Comparison of ENCODE assay signal across 24 cellular contexts in the genomic region with DNA sequence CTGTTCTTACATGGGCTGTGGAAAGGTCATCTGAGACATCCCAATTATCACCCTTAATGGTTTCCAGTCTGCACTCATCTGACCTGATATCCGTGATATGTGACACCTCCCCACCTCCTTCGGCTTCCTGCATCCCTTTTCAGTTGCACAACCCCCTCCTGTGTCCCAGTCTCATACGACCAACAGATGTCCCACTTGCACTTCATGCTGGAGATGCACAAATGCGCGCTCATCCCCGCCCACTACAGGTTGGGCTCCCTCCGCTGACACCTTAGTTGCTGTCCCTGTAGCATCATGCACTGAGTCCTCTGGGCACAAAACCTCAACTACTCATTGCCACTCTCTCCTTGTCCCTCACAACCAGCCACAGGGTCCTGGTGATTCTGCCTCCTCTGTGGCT.
A peak's percentile ranks its signal among the peaks of the same experiment; 100 is the strongest.
DNase-seq lines count a peak whose midpoint lies in the region; ATAC-seq lines count a peak whose summit lies in the region.
"Had no signal": no experiment of that assay in that cellular context is flagged by ENCODE, and none has a peak within 500 bp of the region (broad histone marks: within the 10 kb centered on the region; RNA-seq: fewer than 3 reads in every experiment).

No MANE protein-coding gene starts in this region.

- H3K4me1 ChIP-seq in SJCRH30: no peaks in the 10 kb centered on the region; the same call in 1 of the 2 replicates
- H3K4me1 ChIP-seq in mesendoderm (ENCODE audit: control insufficient read depth, low read depth, low read length): peaks cover 14% of the 10 kb centered on the region
- H3K4me1 ChIP-seq: BLaER1, foreskin keratinocyte, spleen, testis had no signal

- H4K5ac ChIP-seq in mesendoderm (ENCODE audit: low read length): no peak overlapping the region

- no peak overlapping the region for H2BK15ac ChIP-seq in mesendoderm (replicated peaks; ENCODE audit: low read depth)

- no peak overlapping the region for H2AK5ac ChIP-seq in mesendoderm (ENCODE audit: low read length)

- no peak for ATAC-seq in HG03520 (IDR thresholded peaks at IDR 0.05; ENCODE audit: unreplicated experiment)
- ATAC-seq in HG02973 (IDR thresholded peaks at IDR 0.05; ENCODE audit: unreplicated experiment): no peak
- ATAC-seq: foreskin keratinocyte had no signal

- H3K27me3 ChIP-seq in SJCRH30 (no peaks in the 10 kb centered on the region), mesendoderm (ENCODE audit: insufficient read depth, low read length, poor library complexity) (no peaks in the 10 kb centered on the region)
- H3K27me3 ChIP-seq: BLaER1, brain microvascular endothelial cell, foreskin keratinocyte, spleen, testis had no signal

- H3K79me2 ChIP-seq in mesendoderm (ENCODE audit: control insufficient read depth, insufficient read depth, low read length): no peaks in the 10 kb centered on the region

- no peak overlapping the region for H3K4me2 ChIP-seq in mesendoderm (ENCODE audit: low read length)
- H3K4me2 ChIP-seq: BLaER1 had no signal

- no peak overlapping the region for H3K4ac ChIP-seq in mesendoderm (ENCODE audit: low read depth, low read length)

- H3K27ac ChIP-seq in SJCRH30 (no peak overlapping the region), mesendoderm (ENCODE audit: low read depth, low read length) (peak overlapping the region; percentile 16)
- H3K27ac ChIP-seq: 22Rv1, BLaER1, brain microvascular endothelial cell, coronary artery, epithelial cell of prostate, foreskin keratinocyte, spleen, testis had no signal

- H3K56ac ChIP-seq in mesendoderm (ENCODE audit: low read length): peak overlapping the region; percentile 47

- no peak overlapping the region for H4K8ac ChIP-seq in mesendoderm (ENCODE audit: low read depth, low read length)

- no peaks in the 10 kb centered on the region for H3K36me3 ChIP-seq in SJCRH30
- H3K36me3 ChIP-seq in mesendoderm (ENCODE audit: control insufficient read depth, insufficient read depth, low read length): no peaks in the 10 kb centered on the region
- H3K36me3 ChIP-seq: BLaER1, brain microvascular endothelial cell, spleen had no signal

- no CpG with 5 or more reads among the region's 7 CpGs for WGBS in mesendoderm (ENCODE audit: extremely low coverage, insufficient coverage, low lambda C conversion rate)

- H3K9me3 ChIP-seq in SJCRH30 (replicated peaks): no peaks in the 10 kb centered on the region
- H3K9me3 ChIP-seq: BLaER1, spleen, testis had no signal

- H3K4me3 ChIP-seq in SJCRH30 (no peak overlapping the region), mesendoderm (ENCODE audit: low read length) (no peak overlapping the region)
- H3K4me3 ChIP-seq: BLaER1, coronary artery, spleen, testis had no signal

- peak; percentile 13 for DNase-seq in DMS153 (lab: John Stamatoyannopoulos, UW)
- DNase-seq in DMS153 treated with DMSO at 0.1 percent for 48 hours (lab: John Stamatoyannopoulos, UW; ENCODE audit: unreplicated experiment): no peak
- peak; percentile 67 for DNase-seq in NCI-H146 treated with DMSO at 0.1 percent for 48 hours (lab: John Stamatoyannopoulos, UW; ENCODE audit: unreplicated experiment)
- DNase-seq in SJCRH30: peak; percentile 19 to 47
- peak; percentile 86 for DNase-seq in mesendoderm
- no peak for DNase-seq in stimulated activated CD8-positive, alpha-beta memory T cell treated with anti-CD3 and anti-CD28 coated beads, Interleukin-4, amount 100 ng/mL, for 48 hours
- DNase-seq: activated CD4-positive, CD25-positive, alpha-beta regulatory T cell; activated naive CD8-positive, alpha-beta T cell treated with anti-CD3 and anti-CD28 coated beads for 36 hours; brain microvascular endothelial cell; DMS53; foreskin keratinocyte; hippocampal formation; kidney glomerular epithelial cell; MV-4-11; NCI-H2029 treated with DMSO at 0.1 percent for 48 hours; SHP77 treated with DMSO at 0.1 percent for 48 hours; spleen; testis had no signal

- no peak overlapping the region for H3K23ac ChIP-seq in mesendoderm (ENCODE audit: low read length)

- no peak overlapping the region for H2BK5ac ChIP-seq in mesendoderm (ENCODE audit: low read length)

- no peaks in the 10 kb centered on the region for H3K79me1 ChIP-seq in mesendoderm (ENCODE audit: low read length)

- no peak overlapping the region for H3K9ac ChIP-seq in mesendoderm (ENCODE audit: low read length)
- H3K9ac ChIP-seq: BLaER1 had no signal

- no peak overlapping the region for H3K18ac ChIP-seq in mesendoderm (ENCODE audit: low read length)

- H2BK120ac ChIP-seq in mesendoderm (ENCODE audit: low read depth, low read length): no peak overlapping the region

Comparison
In these comparisons a context has a peak if more than half of its experiments do, and no peak if none do; other contexts are left out.
1. DNase-seq: peak in DMS153 (single experiment), NCI-H146 treated with DMSO at 0.1 percent for 48 hours (single experiment), SJCRH30 (2 of 2) and mesendoderm (single experiment); none in DMS153 treated with DMSO at 0.1 percent for 48 hours (single experiment) and stimulated activated CD8-positive, alpha-beta memory T cell treated with anti-CD3 and anti-CD28 coated beads, Interleukin-4, amount 100 ng/mL, for 48 hours (single experiment).